23 cellular contexts compared by ENCODE assay signal in the genomic region with DNA sequence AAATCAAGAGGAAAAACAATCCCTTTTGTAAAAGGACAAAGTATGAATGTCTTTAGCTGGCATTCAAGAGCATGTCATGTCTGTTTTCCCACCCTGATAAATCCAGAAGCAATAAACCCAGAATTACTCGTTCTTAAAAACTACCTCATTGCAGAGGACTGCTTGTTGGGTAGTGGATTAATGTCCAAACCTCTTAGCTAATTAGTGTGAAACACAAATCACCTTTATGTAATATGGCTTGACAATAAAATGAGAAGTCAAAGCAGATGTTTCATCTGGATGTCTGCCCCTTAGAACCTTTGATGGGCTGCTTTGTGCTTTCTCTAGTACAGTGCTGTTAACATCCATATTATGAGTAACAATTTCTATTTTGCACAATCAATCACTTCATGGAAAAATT.
"Had no signal": no experiment of that assay in that cellular context is flagged by ENCODE, and none has a peak within 500 bp of the region (broad histone marks: within the 10 kb centered on the region; RNA-seq: fewer than 3 reads in every experiment).

No MANE protein-coding gene starts in this region.

- DNase-seq: dermis blood vessel endothelial cell; dorsolateral prefrontal cortex; effector CD4-positive, alpha-beta T cell; effector memory CD8-positive, alpha-beta T cell; endodermal cell; erythroblast; esophagus squamous epithelium; gastrocnemius medialis; glutamatergic neuron; head of caudate nucleus; heart right ventricle; hippocampal formation; left cardiac atrium; left lung; left ventricle myocardium superior; lower lobe of right lung; mesenchymal stem cell; mucosa of descending colon; naive B cell had no signal

- H3K9me3 ChIP-seq: esophagus squamous epithelium, gastrocnemius medialis, heart right ventricle, left lung, lower lobe of right lung, mucosa of descending colon had no signal

- H3K27ac ChIP-seq: coronary artery, dorsolateral prefrontal cortex, epithelial cell of prostate, esophagus squamous epithelium, foreskin keratinocyte, gastrocnemius medialis, heart right ventricle, left lung, lower lobe of right lung had no signal

- H3K36me3 ChIP-seq: esophagus squamous epithelium, gastrocnemius medialis, heart right ventricle, left lung, lower lobe of right lung had no signal

- H3K4me1 ChIP-seq: esophagus squamous epithelium, gastrocnemius medialis, left lung had no signal

- H3K27me3 ChIP-seq: foreskin keratinocyte, gastrocnemius medialis, left lung had no signal

- H3K4me3 ChIP-seq: coronary artery, dorsolateral prefrontal cortex, esophagus squamous epithelium, gastrocnemius medialis, heart right ventricle, left lung, lower lobe of right lung, mucosa of descending colon had no signal

- ATAC-seq: effector memory CD8-positive, alpha-beta T cell; esophagus mucosa; foreskin keratinocyte; gastrocnemius medialis; heart right ventricle; left cardiac atrium; left lung; left ventricle myocardium superior; lower lobe of right lung; mucosa of descending colon had no signal
